In genomic region chr1:195828322-195828721, GRCh38 we compare ENCODE assay signal across 1 cellular context.
TF ChIP-seq lines count a peak whose summit lies in the region.

No MANE protein-coding gene starts in this region.

TF ChIP-seq in GM23338, 12 proteins besides CTCF, POLR2A, EP300 and RAD21 (continued from another document):
- TF ChIP-seq ZNF462 (CRISPR knock-in tag; IDR thresholded peaks at IDR 0.05): no peak
